In the genomic region with DNA sequence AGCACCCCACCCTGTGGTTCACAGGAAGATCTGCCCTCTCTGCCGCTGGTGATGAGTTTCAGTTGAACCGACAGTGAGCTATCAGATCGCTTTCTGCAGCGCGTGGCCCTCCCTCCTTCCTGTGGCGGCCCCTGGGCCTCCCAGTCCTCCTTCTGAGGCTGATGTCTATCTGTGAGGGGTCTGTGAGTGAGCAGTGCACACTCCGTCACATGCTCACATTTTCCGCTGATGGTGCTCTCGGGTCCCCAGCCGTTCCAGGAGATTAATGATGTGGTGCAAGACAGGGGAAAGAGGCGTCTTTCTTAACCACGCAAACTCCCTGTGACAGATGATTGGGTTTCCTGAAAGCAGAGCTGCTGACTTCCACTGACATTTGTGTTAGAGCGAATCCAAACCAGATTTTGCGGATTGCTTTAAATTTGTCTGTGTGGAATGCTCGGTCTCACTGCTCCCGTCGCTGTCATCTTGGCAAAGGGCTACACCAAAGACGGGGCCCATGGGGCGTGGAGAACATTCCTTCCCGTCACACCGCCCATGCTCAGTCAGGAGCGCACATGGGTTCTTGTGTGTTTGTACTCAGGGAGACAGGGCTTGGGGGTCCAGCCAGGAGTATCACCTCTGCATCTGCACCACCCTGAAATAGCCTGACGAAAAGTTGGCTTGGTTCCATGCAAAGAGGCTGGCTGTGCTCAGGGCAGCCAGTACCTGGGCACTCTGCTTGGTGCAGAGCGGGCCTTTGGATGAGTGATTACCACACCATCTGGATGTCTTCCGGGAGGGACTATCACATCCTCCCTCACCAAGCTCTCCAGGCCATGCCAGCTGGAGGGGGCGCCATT, we compare ENCODE assay signal across 1 cellular context.
TF ChIP-seq lines count a peak whose summit lies in the region.

No MANE protein-coding gene starts in this region.

TF ChIP-seq in SK-N-SH, 30 proteins besides CTCF, POLR2A, EP300 and RAD21 (continued from another document):
- no peak for TF ChIP-seq SIN3A (IDR thresholded peaks at IDR 0.05; ENCODE audit: borderline replicate concordance, low read depth, low read length)
- TF ChIP-seq CHD2 (IDR thresholded peaks at IDR 0.05; ENCODE audit: low read length, partially characterized antibody) = no peak
- no peak for TF ChIP-seq MEF2A (IDR thresholded peaks at IDR 0.05; ENCODE audit: borderline replicate concordance, low read depth)
- TF ChIP-seq TCF12 (IDR thresholded peaks at IDR 0.05) = no peak
- no peak for TF ChIP-seq TAF1 (IDR thresholded peaks at IDR 0.05; ENCODE audit: borderline replicate concordance, low read depth, low read length)
- TF ChIP-seq RCOR1 (IDR thresholded peaks at IDR 0.05; ENCODE audit: low read length) = no peak
